Comparison of ENCODE assay signal across 14 cellular contexts in the genomic region with DNA sequence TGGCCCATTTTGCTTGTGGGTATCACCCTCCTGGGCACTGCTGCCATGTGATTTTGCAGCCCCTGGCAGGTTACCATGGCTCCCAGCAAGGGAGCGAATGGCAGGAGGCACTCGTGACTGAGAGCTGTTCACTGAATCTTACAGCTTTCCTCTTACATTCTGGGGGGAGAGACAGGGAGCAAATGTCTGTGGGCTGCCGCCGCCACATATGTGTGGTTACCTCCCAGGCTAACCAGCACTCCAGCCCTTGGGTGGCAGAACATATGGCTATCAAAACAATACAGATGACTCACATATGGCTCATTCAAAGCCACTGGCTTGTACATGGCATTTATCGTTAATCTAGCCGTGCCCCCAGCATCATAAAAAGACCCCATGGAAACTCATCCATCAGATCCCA. TPM values are rescaled to one million over a fixed set of nuclear protein-coding genes. Genes with fewer than 3 reads are reported as not detected.
DNase-seq lines count a peak whose midpoint lies in the region; ATAC-seq and TF ChIP-seq lines count a peak whose summit lies in the region.
"Had no signal": no experiment of that assay in that cellular context is flagged by ENCODE, and none has a peak within 500 bp of the region (broad histone marks: within the 10 kb centered on the region; RNA-seq: fewer than 3 reads in every experiment).

No MANE protein-coding gene starts in this region.

- H3K36me3 Mint-ChIP-seq in chondrocyte (ENCODE audit: low read depth), result peaks cover 64% of the 10 kb centered on the region
- peaks cover 78% of the 10 kb centered on the region for H3K36me3 Mint-ChIP-seq in osteocyte (ENCODE audit: unreplicated experiment)

- H3K27me3 Mint-ChIP-seq in chondrocyte (ENCODE audit: low read depth), result no peaks in the 10 kb centered on the region
- no peaks in the 10 kb centered on the region for H3K27me3 Mint-ChIP-seq in osteocyte (ENCODE audit: unreplicated experiment)
- H3K27me3 Mint-ChIP-seq: activated CD8-positive, alpha-beta memory T cell treated with anti-CD3 and anti-CD28 coated beads, Interleukin-2, amount 10 ng/mL, durations not matched to agents 7 days and 5 days had no signal

- no peak for TF ChIP-seq CTCF in chondrocyte (IDR thresholded peaks at IDR 0.05)
- no peak for TF ChIP-seq CTCF in osteocyte (IDR thresholded peaks at IDR 0.05)

- H3K4me3 Mint-ChIP-seq in chondrocyte (ENCODE audit: unreplicated experiment), result no peak overlapping the region
- H3K4me3 Mint-ChIP-seq in osteocyte (ENCODE audit: unreplicated experiment), result no peak overlapping the region
- H3K4me3 Mint-ChIP-seq: activated CD8-positive, alpha-beta memory T cell treated with anti-CD3 and anti-CD28 coated beads, Interleukin-2, amount 10 ng/mL, durations not matched to agents 7 days and 5 days had no signal

- H3K4me1 Mint-ChIP-seq in chondrocyte (ENCODE audit: low read depth), result peaks cover 30% of the 10 kb centered on the region
- peaks cover 24% of the 10 kb centered on the region for H3K4me1 Mint-ChIP-seq in osteocyte (ENCODE audit: unreplicated experiment)

- H3K27ac Mint-ChIP-seq in chondrocyte (ENCODE audit: unreplicated experiment), result peak overlapping the region; percentile 84
- H3K27ac Mint-ChIP-seq in osteocyte (ENCODE audit: unreplicated experiment), result peak overlapping the region; percentile 76
- H3K27ac Mint-ChIP-seq: activated CD8-positive, alpha-beta memory T cell treated with anti-CD3 and anti-CD28 coated beads, Interleukin-2, amount 10 ng/mL, durations not matched to agents 7 days and 5 days had no signal

- ATAC-seq in GM21737 (IDR thresholded peaks at IDR 0.05; ENCODE audit: unreplicated experiment), result no peak
- ATAC-seq: activated CD8-positive, alpha-beta memory T cell treated with anti-CD3 and anti-CD28 coated beads, Interleukin-2, amount 10 ng/mL, durations not matched to agents 7 days and 5 days; stimulated activated naive CD8-positive, alpha-beta T cell treated with anti-CD3 and anti-CD28 coated beads, Interleukin-15, Interleukin-2, amounts not matched to agents 100 U/mL and 50 U/mL, for 24 hours had no signal

- DNase-seq in ELR (ENCODE audit: low read depth) (peak; percentile 87), NCI-H2171 treated with DMSO at 0.1 percent for 48 hours (lab: John Stamatoyannopoulos, UW) (peak; percentile 97), chondrocyte (ENCODE audit: low spot score) (no peak), osteocyte (ENCODE audit: extremely low spot score, unreplicated experiment) (no peak), OCI-M2 (lab: John Stamatoyannopoulos, UW; ENCODE audit: unreplicated experiment) (no peak), NCI-H526 treated with DMSO at 0.1 percent for 48 hours (lab: John Stamatoyannopoulos, UW) (no peak)
- DNase-seq in central memory CD4-positive, alpha-beta T cell, result no peak
- DNase-seq: activated CD8-positive, alpha-beta memory T cell treated with anti-CD3 and anti-CD28 coated beads, Interleukin-2, amount 10 ng/mL, durations not matched to agents 7 days and 5 days; amniotic stem cell; DND-41; islet precursor cell; stimulated activated CD4-positive, alpha-beta T cell treated with anti-CD3 and anti-CD28 coated beads, Interleukin-2, amount 100 ng/mL, for 24 hours; stimulated activated naive CD8-positive, alpha-beta T cell treated with anti-CD3 and anti-CD28 coated beads, Interleukin-15, Interleukin-2, amounts not matched to agents 100 U/mL and 50 U/mL, for 24 hours had no signal

- H3K9me3 Mint-ChIP-seq in chondrocyte (ENCODE audit: low read depth) (no peaks in the 10 kb centered on the region), osteocyte (ENCODE audit: unreplicated experiment) (no peaks in the 10 kb centered on the region)

RNA-seq across cellular contexts. Expression of gene GTF3C1, which starts 19.8 kb away (rescaled TPM):
- 68.8 to 104 TPM (median 69.2 TPM) in 3 replicates for total RNA-seq in chondrocyte
- total RNA-seq in osteocyte, result 90.4 and 92.3 TPM in 2 replicates

RNA-seq across cellular contexts. Expression of gene KATNIP, which starts 20.0 kb away (rescaled TPM):
- total RNA-seq in chondrocyte (20.5 to 25.3 TPM (median 23.2 TPM) in 3 replicates), osteocyte (30.0 and 31.7 TPM in 2 replicates)

Comparison
In these comparisons a context has a peak if more than half of its experiments do, and no peak if none do; other contexts are left out.
1. DNase-seq: peak in ELR (single experiment) and NCI-H2171 treated with DMSO at 0.1 percent for 48 hours (single experiment); none in chondrocyte (single experiment), osteocyte (single experiment), OCI-M2 (single experiment), NCI-H526 treated with DMSO at 0.1 percent for 48 hours (single experiment) and central memory CD4-positive, alpha-beta T cell (single experiment).